ENCODE assay signal across 8 cellular contexts in genomic region chr3:119628816-119629445, GRCh38. TPM values are rescaled to one million over a fixed set of nuclear protein-coding genes. Genes with fewer than 3 reads are reported as not detected.
DNase-seq lines count a peak whose midpoint lies in the region; ATAC-seq and TF ChIP-seq lines count a peak whose summit lies in the region.

No MANE protein-coding gene starts in this region.

- DNase-seq in Daoy (ENCODE audit: low read depth) (peak; percentile 35), right cardiac atrium (no peak), MM.1S (no peak), dedifferentiated amniotic fluid mesenchymal stem cell (ENCODE audit: extremely low spot score) (no peak), endothelial cell (ENCODE audit: low spot score) (no peak)

- no peak overlapping the region for H3K4me2 ChIP-seq in MM.1S (ENCODE audit: low read depth, low read length)

- no peak overlapping the region for H3K9ac ChIP-seq in MM.1S (ENCODE audit: low read length)

- peak; percentile 32 for ATAC-seq in GM19467 (IDR thresholded peaks at IDR 0.05; ENCODE audit: unreplicated experiment)
- ATAC-seq in HG03469 (IDR thresholded peaks at IDR 0.05; ENCODE audit: unreplicated experiment): peak; percentile 18
- peak in 1 of 2 donors; percentile 40 for ATAC-seq in right cardiac atrium
- ATAC-seq in SK-N-SH treated with all-trans-retinoic acid at 6 μM for 48 hours: no peak

- no peak overlapping the region for H3K27ac Mint-ChIP-seq in endothelial cell (ENCODE audit: unreplicated experiment)

- WGBS in right cardiac atrium: 58% methylated on average over 1 of the region's 1 CpG

- H3K4me3 Mint-ChIP-seq in endothelial cell (ENCODE audit: unreplicated experiment): no peak overlapping the region

- H3K9me3 Mint-ChIP-seq in endothelial cell (ENCODE audit: unreplicated experiment): no peaks in the 10 kb centered on the region

- TF ChIP-seq CTCF in MM.1S (IDR thresholded peaks at IDR 0.05; ENCODE audit: low read length) (no peak), endothelial cell (IDR thresholded peaks at IDR 0.05; ENCODE audit: unreplicated experiment) (no peak)

- no peak overlapping the region for H2AFZ ChIP-seq in MM.1S (ENCODE audit: low read length)

- no peaks in the 10 kb centered on the region for H3K79me2 ChIP-seq in MM.1S (ENCODE audit: low read length)

- intact Hi-C loops in right cardiac atrium (cut with DNase I): no loop called here

- H3F3A ChIP-seq in MM.1S (ENCODE audit: insufficient read depth, low read length): no peaks in the 10 kb centered on the region

- H4K20me1 ChIP-seq in MM.1S (ENCODE audit: insufficient read depth, low read length): no peaks in the 10 kb centered on the region

- H3K27ac ChIP-seq in right cardiac atrium (ENCODE audit: low read length): peak overlapping the region; percentile 50
- no peak overlapping the region for H3K27ac ChIP-seq in MM.1S (ENCODE audit: low read length)

- H3K4me3 ChIP-seq in right cardiac atrium (ENCODE audit: low read length): no peak overlapping the region
- no peak overlapping the region for H3K4me3 ChIP-seq in MM.1S (ENCODE audit: low read length)

- peaks cover 7% of the 10 kb centered on the region for H3K4me1 Mint-ChIP-seq in endothelial cell (ENCODE audit: unreplicated experiment)

- no peaks in the 10 kb centered on the region for H3K36me3 ChIP-seq in MM.1S (replicated peaks; ENCODE audit: insufficient read depth, low read length)

- H3K36me3 Mint-ChIP-seq in endothelial cell (ENCODE audit: low read depth, unreplicated experiment): no peaks in the 10 kb centered on the region

- H3K4me1 ChIP-seq in right cardiac atrium (ENCODE audit: control insufficient read depth, insufficient read depth, low read length) (peaks cover 24% of the 10 kb centered on the region), MM.1S (ENCODE audit: low read length) (0 out of 2 replicates have a peak, but pooled peaks cover 3% of the 10 kb centered on the region)

- peaks cover 8% of the 10 kb centered on the region for H3K27me3 Mint-ChIP-seq in endothelial cell (ENCODE audit: unreplicated experiment)

- H3K9me2 ChIP-seq in MM.1S (replicated peaks; ENCODE audit: insufficient read depth, low read length): no peaks in the 10 kb centered on the region

- no peaks in the 10 kb centered on the region for H3K27me3 ChIP-seq in right cardiac atrium (ENCODE audit: control insufficient read depth, insufficient read depth)
- no peaks in the 10 kb centered on the region for H3K27me3 ChIP-seq in MM.1S (replicated peaks; ENCODE audit: insufficient read depth, low read length)

- H3K9me3 ChIP-seq in right cardiac atrium (ENCODE audit: control insufficient read depth, low read length) (no peaks in the 10 kb centered on the region), MM.1S (replicated peaks; ENCODE audit: insufficient read depth, low read length) (no peaks in the 10 kb centered on the region)

TF ChIP-seq in SK-N-SH treated with all-trans-retinoic acid at 6 μM for 48 hours, 23 proteins besides CTCF, POLR2A, EP300 and RAD21:
- no peak for TF ChIP-seq BACH2 (CRISPR knock-in tag; IDR thresholded peaks at IDR 0.05; ENCODE audit: borderline replicate concordance)
- TF ChIP-seq ARNTL (CRISPR knock-in tag; IDR thresholded peaks at IDR 0.05; ENCODE audit: borderline replicate concordance, low read depth): no peak

RNA-seq across cellular contexts. Expression of gene PLA1A, which starts 31.2 kb away (rescaled TPM):
- not detected in 2 replicates for total RNA-seq in Daoy (2014; rRNA removed; shearing (Covaris generic))
- total RNA-seq in right cardiac atrium: 1 to 10 TPM; 4.3 to 7.5 (median 5.5) TPM
- 4.4 TPM for polyA plus RNA-seq in right cardiac atrium
- 0.80 TPM for total RNA-seq in endothelial cell (ENCODE audit: unreplicated experiment)

RNA-seq across cellular contexts. Expression of gene POPDC2, which starts 31.5 kb away (rescaled TPM):
- total RNA-seq in Daoy (2014; rRNA removed; shearing (Covaris generic)): 0.17 TPM in 1 of 2 replicates, not detected in the other
- 100 to 1,000 TPM; 348 to 827 (median 453) TPM for total RNA-seq in right cardiac atrium
- 504 TPM for polyA plus RNA-seq in right cardiac atrium
- 2.0 TPM for total RNA-seq in endothelial cell (ENCODE audit: unreplicated experiment)

RNA-seq across cellular contexts. Expression of gene COX17, which starts 48.3 kb away (rescaled TPM):
- 35.9 and 62.8 TPM in 2 replicates for total RNA-seq in Daoy (2014; rRNA removed; shearing (Covaris generic))
- total RNA-seq in right cardiac atrium (100 to 1,000 TPM; 108 to 138 (median 132) TPM), endothelial cell (ENCODE audit: unreplicated experiment) (16.9 TPM)
- polyA plus RNA-seq in right cardiac atrium: 622 TPM

RNA-seq across cellular contexts. Expression of gene ADPRH, which starts 49.6 kb away (rescaled TPM):
- total RNA-seq in Daoy (2014; rRNA removed; shearing (Covaris generic)): 0.86 and 2.5 TPM in 2 replicates
- total RNA-seq in right cardiac atrium (10 to 100 TPM in 3 of 4 donors, 1 to 10 TPM in 1; 9.5 to 11.9 (median 10.3) TPM), endothelial cell (ENCODE audit: unreplicated experiment) (5.1 TPM)
- 6.5 TPM for polyA plus RNA-seq in right cardiac atrium

Comparison
In these comparisons a context has a peak if more than half of its experiments do, and no peak if none do; other contexts are left out.
1. RNA of gene POPDC2, which starts 31.5 kb away (total RNA-seq): 348 to 827 TPM in right cardiac atrium; 2.0 TPM in endothelial cell (single experiment) and 0.17 TPM in Daoy; every median in the first group is over 100 times any median in the second.